In the genomic region with DNA sequence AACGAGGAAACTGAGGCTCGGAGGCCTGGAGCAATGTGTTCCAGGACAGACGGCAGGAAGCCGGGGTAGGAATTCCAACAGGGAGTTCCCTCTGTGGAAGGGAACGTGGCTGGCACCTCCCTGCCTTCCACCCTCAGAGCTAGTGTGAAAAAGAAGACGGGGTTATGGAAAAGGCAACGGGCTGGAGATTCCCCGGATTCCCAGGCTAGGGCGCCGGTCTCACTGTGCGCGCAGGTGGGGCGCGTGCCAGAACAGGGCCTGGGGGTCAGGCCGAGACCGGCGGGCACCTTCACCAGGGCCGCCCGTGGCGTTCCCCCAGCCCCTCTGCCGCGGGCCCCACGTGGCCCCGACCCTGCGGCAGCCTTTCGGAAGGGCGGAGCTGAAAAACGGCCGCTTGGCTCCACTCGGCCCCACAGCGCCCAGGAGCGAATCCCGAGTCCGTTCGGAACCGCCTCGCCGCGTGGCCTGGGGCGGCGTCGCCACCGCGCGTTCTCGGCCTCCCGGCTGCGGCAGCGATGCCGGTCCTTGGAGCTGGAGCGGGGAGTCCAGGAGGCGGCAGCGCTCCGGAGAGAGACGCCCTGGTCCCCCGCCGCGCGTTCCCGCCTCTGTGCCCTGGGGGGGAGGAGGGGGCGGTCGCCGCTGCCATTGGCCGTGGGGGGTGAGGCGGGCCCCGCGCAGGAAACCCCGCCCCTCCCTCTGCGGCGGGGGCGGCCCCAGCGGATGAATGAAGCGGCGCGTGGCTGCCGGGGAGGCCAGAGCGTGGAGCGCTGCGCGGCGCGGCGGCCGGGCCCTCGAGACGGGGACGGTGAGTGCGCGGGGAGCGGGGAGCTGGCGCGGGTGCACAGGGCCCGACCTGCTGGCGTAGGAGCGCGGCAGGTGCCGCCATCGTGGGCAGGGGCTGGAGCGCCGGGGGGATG, we compare ENCODE assay signal across 8 cellular contexts. TPM values are rescaled to one million over a fixed set of nuclear protein-coding genes. Genes with fewer than 3 reads are reported as not detected.
A peak's percentile ranks its signal among the peaks of the same experiment; 100 is the strongest.
DNase-seq lines count a peak whose midpoint lies in the region; ATAC-seq and TF ChIP-seq lines count a peak whose summit lies in the region.

A gene with protein sequence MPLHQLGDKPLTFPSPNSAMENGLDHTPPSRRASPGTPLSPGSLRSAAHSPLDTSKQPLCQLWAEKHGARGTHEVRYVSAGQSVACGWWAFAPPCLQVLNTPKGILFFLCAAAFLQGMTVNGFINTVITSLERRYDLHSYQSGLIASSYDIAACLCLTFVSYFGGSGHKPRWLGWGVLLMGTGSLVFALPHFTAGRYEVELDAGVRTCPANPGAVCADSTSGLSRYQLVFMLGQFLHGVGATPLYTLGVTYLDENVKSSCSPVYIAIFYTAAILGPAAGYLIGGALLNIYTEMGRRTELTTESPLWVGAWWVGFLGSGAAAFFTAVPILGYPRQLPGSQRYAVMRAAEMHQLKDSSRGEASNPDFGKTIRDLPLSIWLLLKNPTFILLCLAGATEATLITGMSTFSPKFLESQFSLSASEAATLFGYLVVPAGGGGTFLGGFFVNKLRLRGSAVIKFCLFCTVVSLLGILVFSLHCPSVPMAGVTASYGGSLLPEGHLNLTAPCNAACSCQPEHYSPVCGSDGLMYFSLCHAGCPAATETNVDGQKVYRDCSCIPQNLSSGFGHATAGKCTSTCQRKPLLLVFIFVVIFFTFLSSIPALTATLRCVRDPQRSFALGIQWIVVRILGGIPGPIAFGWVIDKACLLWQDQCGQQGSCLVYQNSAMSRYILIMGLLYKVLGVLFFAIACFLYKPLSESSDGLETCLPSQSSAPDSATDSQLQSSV (plus strand): TSS at position 755 of the 917 bp plus-strand sequence. CDS start 13,952 bp downstream, outside the sequence.

- H3K27me3 Mint-ChIP-seq in CD14-positive monocyte (ENCODE audit: low read depth in 3 of 3): peaks cover 33 to 56% (median 33%) of the 10 kb centered on the region in 3 donors
- H3K27me3 Mint-ChIP-seq in naive thymus-derived CD4-positive, alpha-beta T cell: peaks cover 0 to 11% (median 0%) of the 10 kb centered on the region in 5 donors

- H3K9me3 ChIP-seq in OCI-LY7 (ENCODE audit: low read length) (no peaks in the 10 kb centered on the region), esophagus squamous epithelium (no peaks in the 10 kb centered on the region)
- H3K9me3 ChIP-seq in naive thymus-derived CD4-positive, alpha-beta T cell (ENCODE audit: control insufficient read depth in 2 of 3, low read length in 3 of 3): no peaks in the 10 kb centered on the region

- H2AFZ ChIP-seq in OCI-LY7 (ENCODE audit: low read length): peak within 1 kb of the TSS; percentile 76; the same call in 1 of the 2 replicates

- BruUV-seq in OCI-LY7 (replicated peaks; lab: Mats Ljungman, UMichigan): TSS peak; percentile 95

- H3K27ac ChIP-seq in OCI-LY7 (ENCODE audit: low read depth, low read length, poor library complexity, severe bottlenecking): peak within 1 kb of the TSS; percentile 53
- peak within 1 kb of the TSS; percentile 76 to 93 (median 86) for H3K27ac ChIP-seq in esophagus squamous epithelium
- H3K27ac ChIP-seq in naive thymus-derived CD4-positive, alpha-beta T cell (ENCODE audit: low read depth, low read length): peak within 1 kb of the TSS; percentile 56

- peak within 1 kb of the TSS; percentile 94 for H3K4me3 ChIP-seq in OCI-LY7 (ENCODE audit: low read depth, low read length, poor library complexity, severe bottlenecking)
- H3K4me3 ChIP-seq in esophagus squamous epithelium: peak within 1 kb of the TSS; percentile 42 to 78 (median 62)
- peak within 1 kb of the TSS; percentile 57 for H3K4me3 ChIP-seq in naive thymus-derived CD4-positive, alpha-beta T cell (ENCODE audit: low read length)

- peaks cover 10% of the 10 kb centered on the region; the same call in 1 of the 2 replicates for H4K20me1 ChIP-seq in OCI-LY7 (ENCODE audit: insufficient read depth, low read length)

- peak in 1 of 4 donors; percentile 88 for TF ChIP-seq POLR2A in esophagus squamous epithelium (IDR thresholded peaks at IDR 0.05)

- H3K79me2 ChIP-seq in OCI-LY7 (ENCODE audit: insufficient read depth, low read depth, low read length): peaks cover 44% of the 10 kb centered on the region

- 1 to 6% methylated on average over 6 to 8 of the region's 100 CpGs for WGBS in esophagus squamous epithelium, 2 donors

- no peak for DNase-seq in CD14-positive monocyte (ENCODE audit: low spot score)
- peak; percentile 78 for DNase-seq in HT1080 (ENCODE audit: low read depth)
- DNase-seq in OCI-LY7 (ENCODE audit: low spot score): peak; percentile 90
- peak; percentile 90 for DNase-seq in activated T-cell treated with anti-CD3 and anti-CD28 coated beads, Interleukin-2, amount 50 U/mL, for 1 hour
- no peak for DNase-seq in esophagus squamous epithelium (lab: John Stamatoyannopoulos, UW)
- DNase-seq in naive thymus-derived CD4-positive, alpha-beta T cell: peak; percentile 76 to 95 (median 83)
- peak; percentile 91 for DNase-seq in stimulated activated naive CD8-positive, alpha-beta T cell treated with anti-CD3 and anti-CD28 coated beads, Interleukin-15, Interleukin-2, amounts not matched to agents 100 U/mL and 50 U/mL, for 24 hours

- TF ChIP-seq CTCF in CD14-positive monocyte (IDR thresholded peaks at IDR 0.05): no peak
- TF ChIP-seq CTCF in OCI-LY7 (conservative IDR thresholded peaks at IDR 0.05; ENCODE audit: low read length): no peak
- TF ChIP-seq CTCF in esophagus squamous epithelium (IDR thresholded peaks at IDR 0.05): no peak

- peak; percentile 54 for ATAC-seq in GM19455 (IDR thresholded peaks at IDR 0.05; ENCODE audit: unreplicated experiment)
- ATAC-seq in naive thymus-derived CD4-positive, alpha-beta T cell: peak; percentile 97
- peak; percentile 90 for ATAC-seq in stimulated activated naive CD8-positive, alpha-beta T cell treated with anti-CD3 and anti-CD28 coated beads, Interleukin-15, Interleukin-2, amounts not matched to agents 100 U/mL and 50 U/mL, for 24 hours

- CTCF ChIA-PET in OCI-LY7 (lab: Charles Lee; ENCODE audit: unreplicated experiment): interaction anchor here (0.6 kb wide), 1 partner anchor 156 kb away, joined by 3 read pairs; no protein-coding TSS in a partner anchor
- CTCF ChIA-PET in naive thymus-derived CD4-positive, alpha-beta T cell (lab: Charles Lee): interaction anchor here (1.6 kb wide), 1 partner anchor 12 kb away, joined by 3 read pairs; no protein-coding TSS in a partner anchor

- no peaks in the 10 kb centered on the region for H3K36me3 Mint-ChIP-seq in CD14-positive monocyte
- peaks cover 0 to 1% (median 0%) of the 10 kb centered on the region in 5 donors for H3K36me3 Mint-ChIP-seq in naive thymus-derived CD4-positive, alpha-beta T cell

- peak within 1 kb of the TSS in 1 of 7 donors; percentile 46 for H3K27ac Mint-ChIP-seq in CD14-positive monocyte
- H3K27ac Mint-ChIP-seq in naive thymus-derived CD4-positive, alpha-beta T cell: peak within 1 kb of the TSS in 5 of 9 donors; percentile 10 to 68 (median 53)

- H3K4me1 ChIP-seq in OCI-LY7 (ENCODE audit: insufficient read depth, low read length, poor library complexity, severe bottlenecking) (peaks cover 54% of the 10 kb centered on the region), esophagus squamous epithelium (peaks cover 48 to 59% (median 49%) of the 10 kb centered on the region in 3 donors)
- H3K4me1 ChIP-seq in naive thymus-derived CD4-positive, alpha-beta T cell (ENCODE audit: control insufficient read depth in 2 of 2, insufficient read depth in 2 of 2, low read length in 2 of 2): peaks cover 11 to 14% of the 10 kb centered on the region in 2 donors

- peak within 1 kb of the TSS; percentile 72 to 80 for H3K4me3 Mint-ChIP-seq in CD14-positive monocyte
- H3K4me3 Mint-ChIP-seq in naive thymus-derived CD4-positive, alpha-beta T cell: peak within 1 kb of the TSS; percentile 63 to 88 (median 78)

- intact Hi-C loops in CD14-positive monocyte (cut with micrococcal nuclease): no loop called here
- intact Hi-C loops in OCI-LY7 (cut with micrococcal nuclease; ENCODE audit: unreplicated experiment): loop anchor here (1.0 kb wide), 2 partner anchors 14 to 18 kb away; no protein-coding TSS in a partner anchor
- intact Hi-C loops in esophagus squamous epithelium (cut with DNase I): no loop called here
- intact Hi-C loops in naive thymus-derived CD4-positive, alpha-beta T cell (cut with micrococcal nuclease): loop anchor here (1.0 to 5.0 kb wide), 9 partner anchors 9 to 405 kb away; partner anchors contain the start of genes ADRM1 (in 1 of the 2) and OSBPL2 (in 1 of the 2)

- peaks cover 0 to 88% (median 2%) of the 10 kb centered on the region in 4 donors for H3K27me3 ChIP-seq in esophagus squamous epithelium
- H3K27me3 ChIP-seq in naive thymus-derived CD4-positive, alpha-beta T cell (ENCODE audit: control insufficient read depth in 2 of 2, insufficient read depth in 2 of 2, low read length in 2 of 2): no peaks in the 10 kb centered on the region

- POLR2A ChIA-PET in OCI-LY7 (lab: Charles Lee): interaction anchor here (0.5 to 3.0 kb wide), 5 partner anchors 9 to 152 kb away, joined by 3 to 14 read pairs (median 4); no protein-coding TSS in a partner anchor
- POLR2A ChIA-PET in naive thymus-derived CD4-positive, alpha-beta T cell (lab: Charles Lee): interaction anchor here (0.6 to 2.3 kb wide), 5 partner anchors 10 to 502 kb away, joined by 3 to 19 read pairs (median 5); no protein-coding TSS in a partner anchor

- peak within 1 kb of the TSS; percentile 95 for H3K4me2 ChIP-seq in OCI-LY7 (ENCODE audit: low read length)

- H3K9me2 ChIP-seq in OCI-LY7 (ENCODE audit: insufficient read depth, low read length): no peaks in the 10 kb centered on the region

- H3K36me3 ChIP-seq in OCI-LY7 (ENCODE audit: insufficient read depth, low read length): peaks cover 19% of the 10 kb centered on the region; the same call in 1 of the 2 replicates
- no peaks in the 10 kb centered on the region for H3K36me3 ChIP-seq in esophagus squamous epithelium
- no peaks in the 10 kb centered on the region for H3K36me3 ChIP-seq in naive thymus-derived CD4-positive, alpha-beta T cell (ENCODE audit: control insufficient read depth in 2 of 3, insufficient read depth in 3 of 3, low read length in 3 of 3)

- H3K4me1 Mint-ChIP-seq in CD14-positive monocyte: peaks cover 25% of the 10 kb centered on the region
- H3K4me1 Mint-ChIP-seq in naive thymus-derived CD4-positive, alpha-beta T cell: peaks cover 0 to 33% (median 5%) of the 10 kb centered on the region in 7 donors

- peaks cover 0 to 6% (median 0%) of the 10 kb centered on the region in 7 donors for H3K9me3 Mint-ChIP-seq in CD14-positive monocyte
- no peaks in the 10 kb centered on the region for H3K9me3 Mint-ChIP-seq in naive thymus-derived CD4-positive, alpha-beta T cell

RNA-seq across cellular contexts. Expression of the gene that starts here (rescaled TPM):
- polyA plus RNA-seq in CD14-positive monocyte: under 1 TPM; 0.26 to 0.42 TPM
- total RNA-seq in HT1080 (2014; rRNA removed; shearing (Covaris generic)): 45.5 and 55.7 TPM in 2 replicates
- 19.0 and 26.2 TPM in 2 replicates for polyA plus RNA-seq in HT1080 (2015; cell fraction: cytosol; rRNA removed)
- polyA plus RNA-seq in HT1080 (2015; cell fraction: nucleus; rRNA removed): 43.9 and 50.8 TPM in 2 replicates
- total RNA-seq in OCI-LY7 (2014; rRNA removed; shearing (Covaris generic)): 34.4 and 52.4 TPM in 2 replicates
- total RNA-seq in OCI-LY7 (2022) (30.4 and 34.3 TPM in 2 replicates), esophagus squamous epithelium (10 to 100 TPM in 3 of 4 donors, 1 to 10 TPM in 1; 6.7 to 22.1 (median 14.4) TPM)
- total RNA-seq in naive thymus-derived CD4-positive, alpha-beta T cell: 10 to 100 TPM in 1 of 5 experiments, 1 to 10 TPM in 2, under 1 TPM in 2; 0.81 to 45.5 (median 1.4) TPM
- polyA plus RNA-seq in naive thymus-derived CD4-positive, alpha-beta T cell: under 1 TPM; 0.36 to 0.39 TPM

Comparison
In these comparisons a context has a peak if more than half of its experiments do, and no peak if none do; other contexts are left out.
1. DNase-seq: peak in HT1080 (single experiment), OCI-LY7 (single experiment), activated T-cell treated with anti-CD3 and anti-CD28 coated beads, Interleukin-2, amount 50 U/mL, for 1 hour (single experiment), naive thymus-derived CD4-positive, alpha-beta T cell (9 of 9) and stimulated activated naive CD8-positive, alpha-beta T cell treated with anti-CD3 and anti-CD28 coated beads, Interleukin-15, Interleukin-2, amounts not matched to agents 100 U/mL and 50 U/mL, for 24 hours (single experiment); none in CD14-positive monocyte (single experiment) and esophagus squamous epithelium (single experiment).
2. intact Hi-C loops: an anchor here in OCI-LY7 (1.0 kb wide) and naive thymus-derived CD4-positive, alpha-beta T cell (1.0 to 5.0 kb wide); none called in CD14-positive monocyte and esophagus squamous epithelium.
3. Peak in every context shown above with its lines, with median percentiles within 50 percentile points of each other: ATAC-seq, H3K27ac ChIP-seq and H3K4me3 ChIP-seq.